ENCODE assay signal across 25 cellular contexts in the genomic region with DNA sequence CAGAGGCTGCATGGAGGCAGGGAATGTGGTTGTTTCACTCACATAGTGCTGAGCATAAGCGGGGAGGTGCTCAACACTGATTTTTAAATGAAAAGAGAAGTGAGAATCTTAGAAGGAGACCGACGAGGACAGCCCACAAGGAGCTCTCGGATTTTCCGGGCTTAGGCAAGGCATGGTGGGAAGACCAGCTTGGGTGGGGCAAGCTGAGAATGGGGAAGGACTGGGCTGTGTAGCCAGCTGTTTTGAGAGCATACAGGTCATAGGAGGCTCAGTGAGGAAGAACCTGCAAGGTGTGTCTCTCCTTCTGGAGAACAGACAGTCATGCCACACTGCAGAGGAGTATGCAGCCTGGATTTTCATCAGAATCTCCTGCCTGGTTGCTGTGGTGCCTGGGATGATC.
A peak's percentile ranks its signal among the peaks of the same experiment; 100 is the strongest.
DNase-seq lines count a peak whose midpoint lies in the region; ATAC-seq, FAIRE-seq and TF ChIP-seq lines count a peak whose summit lies in the region.
"Had no signal": no experiment of that assay in that cellular context is flagged by ENCODE, and none has a peak within 500 bp of the region (broad histone marks: within the 10 kb centered on the region; RNA-seq: fewer than 3 reads in every experiment).

No MANE protein-coding gene starts in this region.

- H3K4me1 Mint-ChIP-seq in Caco-2 (ENCODE audit: low read depth, unreplicated experiment): peaks cover 32% of the 10 kb centered on the region
- H3K4me1 Mint-ChIP-seq in astrocyte (ENCODE audit: low read depth, unreplicated experiment): peaks cover 34% of the 10 kb centered on the region
- peaks cover 5 to 39% (median 12%) of the 10 kb centered on the region in 7 donors for H3K4me1 Mint-ChIP-seq in naive thymus-derived CD4-positive, alpha-beta T cell
- H3K4me1 Mint-ChIP-seq in endodermal cell: peaks cover 22% of the 10 kb centered on the region

- no peak overlapping the region for H3K4me3 ChIP-seq in Caco-2 (ENCODE audit: low read depth, low read length)
- H3K4me3 ChIP-seq in IMR-90 (ENCODE audit: insufficient read depth, low read depth, low read length): no peak overlapping the region
- no peak overlapping the region for H3K4me3 ChIP-seq in astrocyte (ENCODE audit: insufficient read depth, low read depth, low read length)
- H3K4me3 ChIP-seq in naive thymus-derived CD4-positive, alpha-beta T cell (ENCODE audit: low read length): no peak overlapping the region
- no peak overlapping the region for H3K4me3 ChIP-seq in endodermal cell (ENCODE audit: low read length)
- H3K4me3 ChIP-seq: dorsolateral prefrontal cortex, psoas muscle, SK-N-MC, tibial artery had no signal

- no peaks in the 10 kb centered on the region for H3K27me3 ChIP-seq in Caco-2 (replicated peaks; ENCODE audit: control insufficient read depth, insufficient read depth, low read length)
- peaks cover 5% of the 10 kb centered on the region; the same call in 1 of the 2 replicates for H3K27me3 ChIP-seq in IMR-90 (ENCODE audit: control insufficient read depth, insufficient read depth, low read length)
- no peaks in the 10 kb centered on the region for H3K27me3 ChIP-seq in astrocyte (ENCODE audit: insufficient read depth, low read length)
- no peaks in the 10 kb centered on the region for H3K27me3 ChIP-seq in naive thymus-derived CD4-positive, alpha-beta T cell (ENCODE audit: control insufficient read depth in 2 of 2, insufficient read depth in 2 of 2, low read length in 2 of 2)
- H3K27me3 ChIP-seq in endodermal cell (ENCODE audit: control insufficient read depth, insufficient read depth, low read length, poor library complexity, severe bottlenecking): no peaks in the 10 kb centered on the region
- H3K27me3 ChIP-seq: tibial artery had no signal

- peaks cover 20% of the 10 kb centered on the region for H3K4me1 ChIP-seq in Caco-2
- H3K4me1 ChIP-seq in IMR-90 (ENCODE audit: control insufficient read depth, insufficient read depth, low read length): peaks cover 14% of the 10 kb centered on the region
- peaks cover 13% of the 10 kb centered on the region for H3K4me1 ChIP-seq in astrocyte (ENCODE audit: insufficient read depth, low read length)
- H3K4me1 ChIP-seq in naive thymus-derived CD4-positive, alpha-beta T cell (ENCODE audit: control insufficient read depth in 2 of 2, insufficient read depth in 2 of 2, low read length in 2 of 2): peaks cover 0 to 4% of the 10 kb centered on the region in 2 donors
- H3K4me1 ChIP-seq in endodermal cell (ENCODE audit: control insufficient read depth, insufficient read depth, low read length): peaks cover 8% of the 10 kb centered on the region
- H3K4me1 ChIP-seq: psoas muscle had no signal

- peak; percentile 41 for FAIRE-seq in astrocyte (lab: Jason Lieb, UNC)
- FAIRE-seq: GM12891, H54, HTR-8/SVneo had no signal

- no peak for DNase-seq in Caco-2
- no peak for DNase-seq in IMR-90
- no peak for DNase-seq in astrocyte (ENCODE audit: low read depth)
- no peak for DNase-seq in naive thymus-derived CD4-positive, alpha-beta T cell
- DNase-seq in endodermal cell: no peak
- DNase-seq: activated naive CD4-positive, alpha-beta T cell; activated naive CD8-positive, alpha-beta T cell treated with anti-CD3 and anti-CD28 coated beads, Interleukin-2, amount 50 U/mL, for 24 hours; DMS153; dorsolateral prefrontal cortex; hippocampal formation; KBM-7; NCI-H1417 treated with DMSO at 0.1 percent for 48 hours; NCI-H2081 treated with DMSO at 0.1 percent for 48 hours; NCI-H226; NCI-H69; psoas muscle; stimulated activated CD4-positive, alpha-beta T cell treated with anti-CD3 and anti-CD28 coated beads, Interleukin-4, amount 100 ng/mL, for 24 hours; T-helper 17 cell; tibial artery had no signal

- H3K9me1 ChIP-seq in IMR-90 (ENCODE audit: insufficient read depth, low read length): peaks cover 15% of the 10 kb centered on the region

- CTCF ChIA-PET in Caco-2 (lab: Charles Lee) (no interaction called here), IMR-90 (lab: Yijun Ruan, JAX) (interaction anchor here (1.1 kb wide), 1 partner anchor 508 kb away, joined by 3 read pairs; no protein-coding TSS in a partner anchor)
- CTCF ChIA-PET in naive thymus-derived CD4-positive, alpha-beta T cell (lab: Charles Lee): interaction anchor here (0.6 to 7.2 kb wide), 5 partner anchors 107 to 530 kb away, joined by 3 to 49 read pairs (median 6); no protein-coding TSS in a partner anchor

- no peaks in the 10 kb centered on the region for H3K79me1 ChIP-seq in IMR-90 (ENCODE audit: low read depth in 1 of 2, low read length in 2 of 2)

- H3K9me3 Mint-ChIP-seq in Caco-2 (ENCODE audit: unreplicated experiment) (no peaks in the 10 kb centered on the region), astrocyte (ENCODE audit: unreplicated experiment) (peaks cover 5% of the 10 kb centered on the region), endodermal cell (no peaks in the 10 kb centered on the region)
- H3K9me3 Mint-ChIP-seq in naive thymus-derived CD4-positive, alpha-beta T cell: no peaks in the 10 kb centered on the region
- H3K9me3 Mint-ChIP-seq: activated naive CD8-positive, alpha-beta T cell treated with anti-CD3 and anti-CD28 coated beads, Interleukin-2, amount 50 U/mL, for 24 hours had no signal

- no peak overlapping the region for H2AFZ ChIP-seq in IMR-90 (replicated peaks; ENCODE audit: low read length, poor library complexity)
- no peak overlapping the region for H2AFZ ChIP-seq in astrocyte (ENCODE audit: low read depth, low read length)

- no peak overlapping the region for H3K23ac ChIP-seq in IMR-90 (ENCODE audit: low read depth, low read length)

- H2BK20ac ChIP-seq in IMR-90 (ENCODE audit: low read depth, low read length): 0 out of 2 replicates have a peak overlapping the region, but pooled peaks have one; percentile 10

- H3K9ac ChIP-seq in IMR-90 (ENCODE audit: low read depth, low read length) (no peak overlapping the region), astrocyte (ENCODE audit: low read length) (no peak overlapping the region), endodermal cell (ENCODE audit: extremely low read depth, low read length, poor library complexity, severe bottlenecking) (no peak overlapping the region)

- H3K36me3 ChIP-seq in Caco-2 (ENCODE audit: control insufficient read depth, insufficient read depth, low read length) (no peaks in the 10 kb centered on the region), IMR-90 (ENCODE audit: control insufficient read depth, insufficient read depth, low read length) (peaks cover 7% of the 10 kb centered on the region), astrocyte (ENCODE audit: insufficient read depth, low read length) (peaks cover 8% of the 10 kb centered on the region), endodermal cell (ENCODE audit: control insufficient read depth, insufficient read depth, low read length) (no peaks in the 10 kb centered on the region)
- H3K36me3 ChIP-seq in naive thymus-derived CD4-positive, alpha-beta T cell (ENCODE audit: control insufficient read depth in 2 of 3, insufficient read depth in 3 of 3, low read length in 3 of 3): no peaks in the 10 kb centered on the region

- H3K27ac Mint-ChIP-seq in Caco-2 (ENCODE audit: unreplicated experiment) (peak overlapping the region; percentile 25), astrocyte (ENCODE audit: unreplicated experiment) (peak overlapping the region; percentile 28), endodermal cell (no peak overlapping the region)
- H3K27ac Mint-ChIP-seq in naive thymus-derived CD4-positive, alpha-beta T cell: peak overlapping the region in 1 of 9 donors; percentile 21
- H3K27ac Mint-ChIP-seq: activated naive CD8-positive, alpha-beta T cell treated with anti-CD3 and anti-CD28 coated beads, Interleukin-2, amount 50 U/mL, for 24 hours; T-helper 17 cell had no signal

- H2BK120ac ChIP-seq in IMR-90 (ENCODE audit: low read depth, low read length): peak overlapping the region; percentile 13

- peak overlapping the region; percentile 31 for H4K91ac ChIP-seq in IMR-90 (ENCODE audit: insufficient read depth, low read depth, low read length)

- in situ Hi-C loops in IMR-90 (cut with MboI; ENCODE audit: low sequenced_read_pairs): loop anchor here (10.0 kb wide), 3 partner anchors 508 to 602 kb away; no protein-coding TSS in a partner anchor

- no peak for TF ChIP-seq POLR2A in IMR-90 (IDR thresholded peaks at IDR 0.05; ENCODE audit: low read depth, low read length)

- 60% methylated on average over 3 of the region's 5 CpGs; no CpG with 5 or more reads in 1 of the 2 experiments for WGBS in IMR-90 (ENCODE audit: extremely low coverage in 2 of 2, insufficient read length in 1 of 2), 2 experiments
- WGBS in endodermal cell (ENCODE audit: insufficient coverage in 1 of 2, insufficient read length in 1 of 2), 2 experiments: 87 to 100% methylated on average over 4 to 5 of the region's 5 CpGs

- peak overlapping the region; percentile 3; the same call in 1 of the 2 replicates for H2AK5ac ChIP-seq in IMR-90 (ENCODE audit: low read depth, low read length)

- H2BK15ac ChIP-seq in IMR-90 (ENCODE audit: low read depth, low read length): peak overlapping the region; percentile 34; the same call in 2 of the 3 replicates

- H4K5ac ChIP-seq in IMR-90 (ENCODE audit: low read depth, low read length): peak overlapping the region; percentile 56; the same call in 1 of the 2 replicates

- no peak overlapping the region for H2AK9ac ChIP-seq in IMR-90 (replicated peaks; ENCODE audit: low read depth, low read length, poor library complexity)

- peak overlapping the region; percentile 69; the same call in 1 of the 2 replicates for H3K18ac ChIP-seq in IMR-90 (ENCODE audit: low read depth, low read length)

- no TSS peak for BruUV-seq in Caco-2 (replicated peaks; lab: Mats Ljungman, UMichigan)
- no TSS peak for BruUV-seq in IMR-90 (replicated peaks; lab: Mats Ljungman, UMichigan)

- no peak overlapping the region for H3K27ac ChIP-seq in IMR-90 (ENCODE audit: insufficient read depth, low read length)
- H3K27ac ChIP-seq in astrocyte (ENCODE audit: low read depth, low read length): no peak overlapping the region
- H3K27ac ChIP-seq in naive thymus-derived CD4-positive, alpha-beta T cell (ENCODE audit: low read depth, low read length): no peak overlapping the region
- no peak overlapping the region for H3K27ac ChIP-seq in endodermal cell (ENCODE audit: low read depth, low read length)
- H3K27ac ChIP-seq: dorsolateral prefrontal cortex, psoas muscle, SK-N-MC had no signal

- H4K8ac ChIP-seq in IMR-90 (ENCODE audit: low read depth in 2 of 2, low read length in 2 of 2): peak overlapping the region in 1 of 2 experiments; percentile 11; a peak in 1 of 4 replicates

- no peaks in the 10 kb centered on the region for H3K79me2 ChIP-seq in astrocyte (ENCODE audit: insufficient read depth, low read length)

- no peaks in the 10 kb centered on the region for H3K27me3 Mint-ChIP-seq in Caco-2 (ENCODE audit: insufficient read depth, unreplicated experiment)
- H3K27me3 Mint-ChIP-seq in astrocyte (ENCODE audit: low read depth, unreplicated experiment): no peaks in the 10 kb centered on the region
- H3K27me3 Mint-ChIP-seq in naive thymus-derived CD4-positive, alpha-beta T cell: peaks cover 4 to 14% (median 6%) of the 10 kb centered on the region in 5 donors
- peaks cover 3% of the 10 kb centered on the region for H3K27me3 Mint-ChIP-seq in endodermal cell (ENCODE audit: insufficient read depth)

- no peak for TF ChIP-seq RAD21 in IMR-90 (IDR thresholded peaks at IDR 0.05; ENCODE audit: low read length)

- POLR2A ChIA-PET in Caco-2 (lab: Charles Lee) (no interaction called here), IMR-90 (lab: Charles Lee; ENCODE audit: unreplicated experiment) (no interaction called here)
- POLR2A ChIA-PET in naive thymus-derived CD4-positive, alpha-beta T cell (lab: Charles Lee): no interaction called here

- H3K36me3 Mint-ChIP-seq in Caco-2 (ENCODE audit: insufficient read depth, unreplicated experiment): peaks cover 8% of the 10 kb centered on the region
- H3K36me3 Mint-ChIP-seq in astrocyte (ENCODE audit: low read depth, unreplicated experiment): peaks cover 14% of the 10 kb centered on the region
- peaks cover 0 to 12% (median 0%) of the 10 kb centered on the region in 5 donors for H3K36me3 Mint-ChIP-seq in naive thymus-derived CD4-positive, alpha-beta T cell
- peaks cover 14% of the 10 kb centered on the region for H3K36me3 Mint-ChIP-seq in endodermal cell (ENCODE audit: low read depth)

- no peaks in the 10 kb centered on the region for H3K9me3 ChIP-seq in Caco-2
- no peaks in the 10 kb centered on the region for H3K9me3 ChIP-seq in IMR-90 (ENCODE audit: control insufficient read depth, insufficient read depth, low read length)
- no peaks in the 10 kb centered on the region for H3K9me3 ChIP-seq in astrocyte (ENCODE audit: insufficient read depth, low read depth, low read length)
- H3K9me3 ChIP-seq in naive thymus-derived CD4-positive, alpha-beta T cell (ENCODE audit: control insufficient read depth in 2 of 3, low read length in 3 of 3): no peaks in the 10 kb centered on the region
- no peaks in the 10 kb centered on the region for H3K9me3 ChIP-seq in endodermal cell (ENCODE audit: control insufficient read depth, low read length)
- H3K9me3 ChIP-seq: psoas muscle, tibial artery had no signal

- TF ChIP-seq CTCF in Caco-2 (IDR thresholded peaks at IDR 0.05; ENCODE audit: insufficient read depth in 1 of 2, low read depth in 1 of 2, low read length in 1 of 2, severe bottlenecking in 1 of 2, unreplicated experiment in 1 of 2): no peak
- no peak for TF ChIP-seq CTCF in IMR-90 (conservative IDR thresholded peaks at IDR 0.05; ENCODE audit: low read depth, low read length)
- no peak for TF ChIP-seq CTCF in astrocyte (IDR thresholded peaks at IDR 0.05; ENCODE audit: insufficient read depth, low read depth, low read length)
- TF ChIP-seq CTCF in endodermal cell (conservative IDR thresholded peaks at IDR 0.05): no peak

- H3K4me2 ChIP-seq in IMR-90 (ENCODE audit: low read depth, low read length): no peak overlapping the region
- no peak overlapping the region for H3K4me2 ChIP-seq in astrocyte (ENCODE audit: low read length)

- H4K20me1 ChIP-seq in IMR-90 (ENCODE audit: insufficient read depth, low read length) (no peaks in the 10 kb centered on the region), astrocyte (ENCODE audit: insufficient read depth, low read length) (no peaks in the 10 kb centered on the region)

- H3K4ac ChIP-seq in IMR-90 (ENCODE audit: low read depth, low read length): peak overlapping the region; percentile 34; the same call in 1 of the 2 replicates

- H3K4me3 Mint-ChIP-seq in Caco-2 (ENCODE audit: unreplicated experiment) (no peak overlapping the region), astrocyte (ENCODE audit: unreplicated experiment) (no peak overlapping the region), endodermal cell (no peak overlapping the region)
- H3K4me3 Mint-ChIP-seq in naive thymus-derived CD4-positive, alpha-beta T cell: no peak overlapping the region
- H3K4me3 Mint-ChIP-seq: activated naive CD8-positive, alpha-beta T cell treated with anti-CD3 and anti-CD28 coated beads, Interleukin-2, amount 50 U/mL, for 24 hours; T-helper 17 cell had no signal

- no peak overlapping the region for H2BK5ac ChIP-seq in IMR-90 (ENCODE audit: low read depth, low read length, poor library complexity, severe bottlenecking)

- H3K56ac ChIP-seq in IMR-90 (ENCODE audit: extremely low read depth, insufficient read depth, low read length): no peak overlapping the region

- H3K14ac ChIP-seq in IMR-90 (replicated peaks; ENCODE audit: low read depth, low read length): no peak overlapping the region

- intact Hi-C loops in Caco-2 (cut with micrococcal nuclease; ENCODE audit: unreplicated experiment): no loop called here
- intact Hi-C loops in IMR-90 (cut with micrococcal nuclease): loop anchor here (5.0 to 10.0 kb wide), 3 partner anchors 196 to 582 kb away; no protein-coding TSS in a partner anchor
- intact Hi-C loops in naive thymus-derived CD4-positive, alpha-beta T cell (cut with micrococcal nuclease): loop anchor here in 1 of 2 donors (10.0 kb wide), 2 partner anchors 508 to 1648 kb away; no protein-coding TSS in a partner anchor

- dilution Hi-C loops in IMR-90 (cut with HindIII; ENCODE audit: low sequenced_read_pairs, unreplicated experiment): no loop called here

- no peak for ATAC-seq in IMR-90 (ENCODE audit: low read depth)
- peak; percentile 19 for ATAC-seq in naive thymus-derived CD4-positive, alpha-beta T cell
- no peak for ATAC-seq in GM21526 (IDR thresholded peaks at IDR 0.05; ENCODE audit: low FRiP score, unreplicated experiment)
- no peak for ATAC-seq in HG02870 (IDR thresholded peaks at IDR 0.05; ENCODE audit: unreplicated experiment)
- ATAC-seq: activated naive CD8-positive, alpha-beta T cell treated with anti-CD3 and anti-CD28 coated beads, Interleukin-2, amount 50 U/mL, for 24 hours; psoas muscle; T-helper 17 cell had no signal
